10 cellular contexts compared by ENCODE assay signal in the genomic region with DNA sequence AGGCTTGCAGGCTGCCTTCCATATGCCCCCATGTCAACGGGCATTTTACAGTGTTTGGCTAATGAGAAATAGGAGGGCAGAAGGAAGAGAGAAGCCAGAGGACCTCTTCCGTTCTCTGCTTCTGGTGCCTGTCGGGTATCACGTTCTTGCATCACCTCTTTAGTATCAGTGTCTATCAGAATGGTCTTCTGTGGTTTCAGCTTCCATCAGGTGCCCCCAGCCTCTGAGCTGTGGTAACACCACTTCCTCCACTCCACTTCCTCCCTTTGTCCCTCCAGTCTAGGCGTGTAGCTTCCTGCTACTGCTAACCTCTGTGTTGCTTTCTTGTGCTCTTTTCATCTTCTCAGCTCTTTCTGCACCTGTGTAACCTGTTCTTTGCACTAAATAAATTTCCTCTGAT. TPM values are rescaled to one million over a fixed set of nuclear protein-coding genes. Genes with fewer than 3 reads are reported as not detected.
A peak's percentile ranks its signal among the peaks of the same experiment; 100 is the strongest.
DNase-seq lines count a peak whose midpoint lies in the region; ATAC-seq and TF ChIP-seq lines count a peak whose summit lies in the region.
"Had no signal": no experiment of that assay in that cellular context is flagged by ENCODE, and none has a peak within 500 bp of the region (broad histone marks: within the 10 kb centered on the region; RNA-seq: fewer than 3 reads in every experiment).

No MANE protein-coding gene starts in this region.

- no peak overlapping the region for H3K27ac ChIP-seq in RWPE1
- H3K27ac ChIP-seq: esophagus muscularis mucosa, psoas muscle had no signal

- no peaks in the 10 kb centered on the region for H3K36me3 Mint-ChIP-seq in activated T-cell treated with anti-CD3 and anti-CD28 coated beads, Interleukin-2, amount 50 U/mL, for 72 hours (ENCODE audit: insufficient read depth in 2 of 2)
- H3K36me3 Mint-ChIP-seq in nephron progenitor cell (ENCODE audit: low read depth) (peaks cover 4% of the 10 kb centered on the region), chondrocyte (ENCODE audit: low read depth) (no peaks in the 10 kb centered on the region)

- POLR2A ChIA-PET in RWPE1 (lab: Yijun Ruan, JAX; ENCODE audit: low non-redundant PET): no interaction called here

- H3K4me3 Mint-ChIP-seq in activated T-cell treated with anti-CD3 and anti-CD28 coated beads, Interleukin-2, amount 50 U/mL, for 72 hours: peak overlapping the region; percentile 51 to 56
- H3K4me3 Mint-ChIP-seq in nephron progenitor cell (no peak overlapping the region), chondrocyte (ENCODE audit: unreplicated experiment) (no peak overlapping the region)

- TF ChIP-seq CTCF in nephron progenitor cell (IDR thresholded peaks at IDR 0.05) (no peak), RWPE1 (conservative IDR thresholded peaks at IDR 0.05; ENCODE audit: low read depth) (no peak), chondrocyte (IDR thresholded peaks at IDR 0.05) (no peak)

- no peaks in the 10 kb centered on the region for H3K9me3 Mint-ChIP-seq in activated T-cell treated with anti-CD3 and anti-CD28 coated beads, Interleukin-2, amount 50 U/mL, for 72 hours
- H3K9me3 Mint-ChIP-seq in nephron progenitor cell: peaks cover 20% of the 10 kb centered on the region
- peaks cover 8% of the 10 kb centered on the region for H3K9me3 Mint-ChIP-seq in chondrocyte (ENCODE audit: low read depth)

- peaks cover 5% of the 10 kb centered on the region for H3K27me3 Mint-ChIP-seq in activated T-cell treated with anti-CD3 and anti-CD28 coated beads, Interleukin-2, amount 50 U/mL, for 72 hours (ENCODE audit: low read depth)
- H3K27me3 Mint-ChIP-seq in nephron progenitor cell (ENCODE audit: low read depth, poor library complexity): no peaks in the 10 kb centered on the region
- peaks cover 14% of the 10 kb centered on the region for H3K27me3 Mint-ChIP-seq in chondrocyte (ENCODE audit: low read depth)

- H3K4me1 Mint-ChIP-seq in activated T-cell treated with anti-CD3 and anti-CD28 coated beads, Interleukin-2, amount 50 U/mL, for 72 hours (ENCODE audit: low read depth): peaks cover 18% of the 10 kb centered on the region
- H3K4me1 Mint-ChIP-seq in nephron progenitor cell (no peaks in the 10 kb centered on the region), chondrocyte (ENCODE audit: low read depth) (no peaks in the 10 kb centered on the region)

- ATAC-seq in GM21447 (IDR thresholded peaks at IDR 0.05; ENCODE audit: unreplicated experiment): peak; percentile 55
- peak; percentile 97 to 100 for ATAC-seq in activated T-cell treated with anti-CD3 and anti-CD28 coated beads, Interleukin-2, amount 50 U/mL, for 72 hours (replicated peaks in 1 of 2)
- ATAC-seq: psoas muscle had no signal

- CTCF ChIA-PET in RWPE1 (lab: Yijun Ruan, JAX): no interaction called here

- H3K27ac Mint-ChIP-seq in activated T-cell treated with anti-CD3 and anti-CD28 coated beads, Interleukin-2, amount 50 U/mL, for 72 hours: peak overlapping the region; percentile 9
- H3K27ac Mint-ChIP-seq in nephron progenitor cell (peak overlapping the region; percentile 10), chondrocyte (ENCODE audit: unreplicated experiment) (no peak overlapping the region)

- DNase-seq in NOMO-1 treated with DMSO at 0.1 percent for 48 hours (lab: John Stamatoyannopoulos, UW; ENCODE audit: unreplicated experiment): peak; percentile 96
- DNase-seq in activated T-cell treated with anti-CD3 and anti-CD28 coated beads, Interleukin-2, amount 50 U/mL, for 72 hours: peak; percentile 53 to 68
- DNase-seq in nephron progenitor cell: no peak
- DNase-seq in RWPE1 (ENCODE audit: low spot score): no peak
- no peak for DNase-seq in pons (ENCODE audit: low spot score)
- DNase-seq in chondrocyte (ENCODE audit: low spot score): no peak
- DNase-seq: kidney glomerular epithelial cell, psoas muscle had no signal

RNA-seq across cellular contexts. Expression of a gene that starts 27.6 kb away (rescaled TPM):
- 1 to 10 TPM; 2.7 to 6.0 TPM for total RNA-seq in activated T-cell treated with anti-CD3 and anti-CD28 coated beads, Interleukin-2, amount 50 U/mL, for 72 hours
- not detected in 3 replicates for total RNA-seq in chondrocyte
- total RNA-seq: esophagus muscularis mucosa, psoas muscle had no signal

Comparison
In these comparisons a context has a peak if more than half of its experiments do, and no peak if none do; other contexts are left out.
1. DNase-seq: peak in NOMO-1 treated with DMSO at 0.1 percent for 48 hours (single experiment) and activated T-cell treated with anti-CD3 and anti-CD28 coated beads, Interleukin-2, amount 50 U/mL, for 72 hours (2 of 2); none in nephron progenitor cell (single experiment), RWPE1 (single experiment), pons (single experiment) and chondrocyte (single experiment).
2. H3K4me3 Mint-ChIP-seq: peak in activated T-cell treated with anti-CD3 and anti-CD28 coated beads, Interleukin-2, amount 50 U/mL, for 72 hours (2 of 2); none in nephron progenitor cell (single experiment) and chondrocyte (single experiment).